20 cellular contexts compared by ENCODE assay signal in the genomic region with DNA sequence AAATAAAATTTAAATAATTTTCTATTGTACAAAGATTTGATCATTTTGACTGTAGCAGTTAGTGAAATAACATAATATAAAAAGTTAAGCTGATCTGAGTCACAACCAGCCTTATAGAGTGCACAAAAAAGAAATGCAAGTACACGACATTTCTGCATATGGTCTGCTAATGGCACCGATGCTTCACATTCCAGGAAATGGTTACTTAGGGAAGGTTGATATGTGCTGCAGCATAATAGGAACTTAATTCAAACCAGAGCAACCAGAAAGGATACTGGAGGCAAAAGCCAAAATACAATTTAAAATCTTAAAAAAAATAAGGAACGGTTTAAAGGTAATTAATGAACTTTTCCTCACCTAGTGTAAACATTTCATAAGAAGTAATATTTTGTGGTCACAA. TPM values are rescaled to one million over a fixed set of nuclear protein-coding genes. Genes with fewer than 3 reads are reported as not detected.
A peak's percentile ranks its signal among the peaks of the same experiment; 100 is the strongest.
DNase-seq lines count a peak whose midpoint lies in the region; ATAC-seq and TF ChIP-seq lines count a peak whose summit lies in the region.
"Had no signal": no experiment of that assay in that cellular context is flagged by ENCODE, and none has a peak within 500 bp of the region (broad histone marks: within the 10 kb centered on the region; RNA-seq: fewer than 3 reads in every experiment).

No MANE protein-coding gene starts in this region.

- H3K79me2 ChIP-seq in hepatocyte: no peaks in the 10 kb centered on the region

- no peaks in the 10 kb centered on the region for H3K9me2 ChIP-seq in hepatocyte (replicated peaks; ENCODE audit: insufficient read depth)

- H3K9me3 ChIP-seq in hepatocyte (ENCODE audit: low read depth) (no peaks in the 10 kb centered on the region), psoas muscle (no peaks in the 10 kb centered on the region)

- H3K4me1 ChIP-seq in hepatocyte (ENCODE audit: insufficient read depth) (no peaks in the 10 kb centered on the region), psoas muscle (no peaks in the 10 kb centered on the region)

- peak; percentile 59 for DNase-seq in HFF-Myc (ENCODE audit: extremely low read depth, low read depth)
- peak; percentile 46 for DNase-seq in dedifferentiated amniotic fluid mesenchymal stem cell (ENCODE audit: extremely low spot score)
- DNase-seq in hepatocyte (ENCODE audit: low spot score): no peak
- DNase-seq in NCI-H2196 treated with DMSO at 0.1 percent for 48 hours (lab: John Stamatoyannopoulos, UW; ENCODE audit: unreplicated experiment): no peak
- no peak for DNase-seq in GM19240 (ENCODE audit: insufficient read length, low spot score)
- no peak for DNase-seq in dermis blood vessel endothelial cell
- DNase-seq in psoas muscle: no peak
- DNase-seq: COR-L47; DMS153; HCEC 1CT; NCI-H1048; NCI-H146; NCI-H2107; NCI-H345; NCI-H526 treated with DMSO at 0.1 percent for 48 hours; NK-92 treated with Interleukin-12 subunit alpha and Interleukin-12 subunit beta, amount 100 ng/mL, for 24 hours; OCI-M1; RPMI8226 had no signal

- H3K4me3 ChIP-seq in HFF-Myc (replicated peaks; ENCODE audit: low read depth, low read length) (no peak overlapping the region), hepatocyte (no peak overlapping the region), psoas muscle (no peak overlapping the region)

- WGBS in hepatocyte (ENCODE audit: low lambda C conversion rate, missing lambda C conversion rate): 65% methylated on average over 3 of the region's 3 CpGs
- WGBS in psoas muscle, 3 donors: 82 to 86% (median 82%) methylated on average over 3 of the region's 3 CpGs

- H3K27me3 ChIP-seq in hepatocyte: no peaks in the 10 kb centered on the region
- no peaks in the 10 kb centered on the region for H3K27me3 ChIP-seq in psoas muscle (ENCODE audit: insufficient read depth in 3 of 3, low read length in 2 of 3)

- no peaks in the 10 kb centered on the region for H4K20me1 ChIP-seq in hepatocyte (ENCODE audit: insufficient read depth, poor library complexity, severe bottlenecking)

- no peak overlapping the region for H2AFZ ChIP-seq in hepatocyte

- no peak for ATAC-seq in psoas muscle

- TF ChIP-seq CTCF in HFF-Myc (IDR thresholded peaks at IDR 0.05; ENCODE audit: low read depth, low read length, missing control alignments) (no peak), hepatocyte (IDR thresholded peaks at IDR 0.05; ENCODE audit: poor library complexity) (no peak), psoas muscle (IDR thresholded peaks at IDR 0.05) (no peak)

- H3K36me3 ChIP-seq in hepatocyte (replicated peaks; ENCODE audit: insufficient read depth, low read depth) (no peaks in the 10 kb centered on the region), psoas muscle (ENCODE audit: insufficient read depth in 1 of 2, low read depth in 1 of 2) (peaks cover 0 to 3% of the 10 kb centered on the region in 2 donors)

- intact Hi-C loops in psoas muscle (cut with DNase I): no loop called here

- no peak overlapping the region for H3K4me2 ChIP-seq in hepatocyte

- peak overlapping the region; percentile 47 for H3K27ac ChIP-seq in hepatocyte
- H3K27ac ChIP-seq in psoas muscle: no peak overlapping the region

RNA-seq across cellular contexts. Expression of gene CFDP1, which starts 10.0 kb away (rescaled TPM):
- total RNA-seq in hepatocyte: 106 and 116 TPM in 2 replicates
- 97.1 and 114 TPM in 2 replicates for polyA plus RNA-seq in hepatocyte
- 71.6 and 82.4 TPM in 2 replicates for total RNA-seq in dermis blood vessel endothelial cell
- 10 to 100 TPM; 16.6 to 21.9 (median 19.6) TPM for total RNA-seq in psoas muscle
- 10 to 100 TPM; 37.6 to 78.2 (median 39.2) TPM for polyA plus RNA-seq in psoas muscle

RNA-seq across cellular contexts. Expression of gene TMEM170A, which starts 21.2 kb away (rescaled TPM):
- 42.1 and 43.6 TPM in 2 replicates for total RNA-seq in hepatocyte
- 15.0 and 21.1 TPM in 2 replicates for polyA plus RNA-seq in hepatocyte
- 36.2 and 56.2 TPM in 2 replicates for total RNA-seq in dermis blood vessel endothelial cell
- total RNA-seq in psoas muscle: 1 to 10 TPM; 5.9 to 7.9 (median 7.0) TPM
- 1 to 10 TPM; 3.1 to 9.5 (median 9.2) TPM for polyA plus RNA-seq in psoas muscle

RNA-seq across cellular contexts. Expression of gene CHST6, which starts 51.9 kb away (rescaled TPM):
- total RNA-seq in hepatocyte: 0.32 and 0.33 TPM in 2 replicates
- polyA plus RNA-seq in hepatocyte: 0.16 and 0.37 TPM in 2 replicates
- total RNA-seq in dermis blood vessel endothelial cell: 1.2 and 1.9 TPM in 2 replicates
- under 1 TPM; 0.04 to 0.20 (median 0.15) TPM for total RNA-seq in psoas muscle
- 1 to 10 TPM in 1 of 3 donors, under 1 TPM in 2; 0.01 to 5.8 (median 0.08) TPM for polyA plus RNA-seq in psoas muscle
- total RNA-seq: HT1080 had no signal
- polyA plus RNA-seq: CD14-positive monocyte had no signal

Comparison
In these comparisons a context has a peak if more than half of its experiments do, and no peak if none do; other contexts are left out.
1. DNase-seq: peak in HFF-Myc (single experiment) and dedifferentiated amniotic fluid mesenchymal stem cell (single experiment); none in hepatocyte (single experiment), NCI-H2196 treated with DMSO at 0.1 percent for 48 hours (single experiment), GM19240 (single experiment), dermis blood vessel endothelial cell (single experiment) and psoas muscle (0 of 2).